In the genomic region with DNA sequence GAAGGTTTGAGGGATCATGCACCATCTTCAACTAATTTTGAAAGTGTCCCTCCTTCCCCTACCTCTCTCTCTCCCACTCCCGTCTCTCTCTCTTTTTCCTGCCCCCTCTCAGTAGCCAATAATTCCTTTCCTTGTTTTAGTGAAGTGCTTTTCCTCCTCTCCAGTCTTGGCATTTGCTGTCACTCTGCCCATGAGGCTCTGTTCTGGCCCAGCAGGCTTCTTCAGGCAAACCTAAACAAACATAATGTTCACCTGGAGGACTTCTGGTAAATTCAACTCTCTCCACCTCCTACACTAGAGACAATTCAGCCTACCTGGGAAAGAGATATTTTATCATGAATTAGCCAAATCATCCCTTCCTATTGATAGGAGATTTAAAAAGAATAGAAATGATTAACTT, we compare ENCODE assay signal across 20 cellular contexts.
"Had no signal": no experiment of that assay in that cellular context is flagged by ENCODE, and none has a peak within 500 bp of the region (broad histone marks: within the 10 kb centered on the region; RNA-seq: fewer than 3 reads in every experiment).

No MANE protein-coding gene starts in this region.

- H3K9me3 ChIP-seq: MG63, SK-N-SH had no signal

- H3K27ac ChIP-seq: HL-60, RWPE1 had no signal

- H3K36me3 ChIP-seq: MG63 had no signal

- H3K27me3 ChIP-seq: MG63 had no signal

- ATAC-seq: Panc1, PC-3, T-cell had no signal

- DNase-seq: KBM-7; MG63; NCI-H1092 treated with DMSO at 0.1 percent for 48 hours; NCI-H1436; NCI-H187; NCI-H2081; NCI-H2107; NCI-H2227 treated with DMSO at 0.1 percent for 48 hours; NCI-H524; NCI-H526 treated with DMSO at 0.1 percent for 48 hours; NCI-H748 treated with DMSO at 0.1 percent for 48 hours; NK-92 treated with Interleukin-12 subunit alpha and Interleukin-12 subunit beta, amount 100 ng/mL, for 24 hours; PC-3; SHP77; SK-N-SH; SW 1271; T-cell had no signal

- H3K4me3 ChIP-seq: MG63 had no signal
